ENCODE assay signal across 11 cellular contexts in genomic region chr20:2133318-2134183, GRCh38. TPM values are rescaled to one million over a fixed set of nuclear protein-coding genes. Genes with fewer than 3 reads are reported as not detected.
DNase-seq lines count a peak whose midpoint lies in the region; ATAC-seq, FAIRE-seq and TF ChIP-seq lines count a peak whose summit lies in the region.
"Had no signal": no experiment of that assay in that cellular context is flagged by ENCODE, and none has a peak within 500 bp of the region (broad histone marks: within the 10 kb centered on the region; RNA-seq: fewer than 3 reads in every experiment).

No MANE protein-coding gene starts in this region.

- H3K27ac ChIP-seq in H1 (ENCODE audit: low read depth, low read length), result no peak overlapping the region

- CTCF ChIA-PET in AG04449 (lab: Yijun Ruan, JAX) (no interaction called here), H1 (lab: Charles Lee; ENCODE audit: partially characterized antibody) (interaction anchor here (0.6 to 3.5 kb wide), 5 partner anchors 9 to 45 kb away, joined by 3 to 20 read pairs (median 4); no protein-coding TSS in a partner anchor)

- 0 out of 2 replicates have a peak overlapping the region, but pooled peaks have one; percentile 15 for H2AK5ac ChIP-seq in H1 (ENCODE audit: low read depth, low read length)

- H3K9me3 ChIP-seq in H1 (ENCODE audit: insufficient read depth in 2 of 2, low read depth in 1 of 2, low read length in 1 of 2), result no peaks in the 10 kb centered on the region

- POLR2A ChIA-PET in AG04449 (lab: Yijun Ruan, JAX), result interaction anchor here (1.0 kb wide), 1 partner anchor 31 kb away, joined by 3 read pairs; no protein-coding TSS in a partner anchor
- POLR2A ChIA-PET in H1 (lab: Charles Lee; ENCODE audit: partially characterized antibody), result interaction anchor here (0.6 to 1.3 kb wide), 3 partner anchors 17 to 1140 kb away, joined by 3 to 5 read pairs (median 3); no protein-coding TSS in a partner anchor

- no peak for TF ChIP-seq CTCF in AG04449 (IDR thresholded peaks at IDR 0.05; ENCODE audit: insufficient read depth, low read length, missing control alignments)
- TF ChIP-seq CTCF in H1 (IDR thresholded peaks at IDR 0.05; ENCODE audit: control extremely low read depth in 1 of 3, insufficient read depth in 1 of 3, low read depth in 1 of 3, low read length in 3 of 3), result no peak

- peaks cover 18% of the 10 kb centered on the region for H3K4me1 Mint-ChIP-seq in activated T-helper 2 cell treated with anti-CD3 and anti-CD28 coated beads, Interferon-gamma antibody, Interleukin-2, Interleukin-4, amounts not matched to agents 10 μg/mL and 5 μg/mL and 100 μg/mL, durations not matched to agents 14 hours and 24 hours and 36 hours (ENCODE audit: low read depth)

- no peaks in the 10 kb centered on the region; a peak in 2 of 8 replicates for H3K36me3 ChIP-seq in H1 (ENCODE audit: control insufficient read depth in 2 of 4, insufficient read depth in 4 of 4, low read length in 3 of 4)

- ATAC-seq in GM21786 (IDR thresholded peaks at IDR 0.05; ENCODE audit: unreplicated experiment), result no peak

- peaks cover 22% of the 10 kb centered on the region for H3K79me1 ChIP-seq in H1 (ENCODE audit: low read depth, low read length)

- no peak for TF ChIP-seq POLR2A in H1 (IDR thresholded peaks at IDR 0.05; ENCODE audit: control extremely low read depth in 1 of 2, low read depth in 2 of 2, low read length in 2 of 2)

- H3K56ac ChIP-seq in H1 (replicated peaks; ENCODE audit: insufficient read length, low read depth, low read length), result no peak overlapping the region

- no peak for TF ChIP-seq EP300 in H1 (IDR thresholded peaks at IDR 0.05; ENCODE audit: borderline replicate concordance in 1 of 2, low read depth in 2 of 2, low read length in 2 of 2)

- no peak for FAIRE-seq in H1 (lab: Jason Lieb, UNC)

- H3K4me3 Mint-ChIP-seq in activated T-helper 2 cell treated with anti-CD3 and anti-CD28 coated beads, Interferon-gamma antibody, Interleukin-2, Interleukin-4, amounts not matched to agents 10 μg/mL and 5 μg/mL and 100 μg/mL, durations not matched to agents 14 hours and 24 hours and 36 hours (ENCODE audit: low read depth), result no peak overlapping the region

- H4K8ac ChIP-seq in H1 (ENCODE audit: extremely low read depth, insufficient read depth, low read length), result no peak overlapping the region

- H2AFZ ChIP-seq in H1 (ENCODE audit: low read length), result no peak overlapping the region

- H2BK5ac ChIP-seq in H1 (ENCODE audit: low read depth, low read length), result no peak overlapping the region

- no peak overlapping the region for H2BK15ac ChIP-seq in H1 (ENCODE audit: low read length)

- H3K4me2 ChIP-seq in H1 (ENCODE audit: insufficient read depth in 1 of 2, low read depth in 2 of 2, low read length in 2 of 2), result no peak overlapping the region

- TF ChIP-seq RAD21 in H1 (IDR thresholded peaks at IDR 0.05 in 1 of 2, conservative IDR thresholded peaks at IDR 0.05 in 1 of 2; ENCODE audit: low read depth in 2 of 2, low read length in 2 of 2), result no peak

- peaks cover 0 to 66% of the 10 kb centered on the region in 2 experiments; a peak in 2 of 4 replicates for H3K79me2 ChIP-seq in H1 (ENCODE audit: control insufficient read depth in 1 of 2, insufficient read depth in 2 of 2, low read length in 2 of 2)

- no peaks in the 10 kb centered on the region for H3K36me3 Mint-ChIP-seq in activated T-helper 2 cell treated with anti-CD3 and anti-CD28 coated beads, Interferon-gamma antibody, Interleukin-2, Interleukin-4, amounts not matched to agents 10 μg/mL and 5 μg/mL and 100 μg/mL, durations not matched to agents 14 hours and 24 hours and 36 hours (ENCODE audit: low read depth)

- no peaks in the 10 kb centered on the region for H3K27me3 ChIP-seq in H1 (replicated peaks in 1 of 4; ENCODE audit: control insufficient read depth in 3 of 4, extremely low read depth in 1 of 4, insufficient read depth in 3 of 4, low read length in 3 of 4)

- H3K9ac ChIP-seq in H1 (replicated peaks in 1 of 4; ENCODE audit: extremely low read depth in 1 of 4, low read depth in 3 of 4, low read length in 3 of 4), result no peak overlapping the region

- H3K23ac ChIP-seq in H1 (ENCODE audit: insufficient read length), result no peak overlapping the region

- intact Hi-C loops in activated T-helper 2 cell treated with anti-CD3 and anti-CD28 coated beads, Interferon-gamma antibody, Interleukin-2, Interleukin-4, amounts not matched to agents 10 μg/mL and 5 μg/mL and 100 μg/mL, durations not matched to agents 14 hours and 24 hours and 36 hours (cut with micrococcal nuclease), result no loop called here

- no peak overlapping the region for H3K14ac ChIP-seq in H1 (ENCODE audit: insufficient read length)

- H3K4me3 ChIP-seq in AG04449 (ENCODE audit: low read depth, low read length), result no peak overlapping the region
- H3K4me3 ChIP-seq in H1 (ENCODE audit: extremely low read depth in 1 of 4, insufficient read depth in 2 of 4, low read depth in 3 of 4, low read length in 4 of 4), result no peak overlapping the region

- no peaks in the 10 kb centered on the region for H3K23me2 ChIP-seq in H1 (ENCODE audit: low read depth, low read length)

- DNase-seq in AG04449 (ENCODE audit: low read depth, low spot score), result peak; percentile 65
- DNase-seq in LHCN-M2 (ENCODE audit: low read depth), result peak; percentile 66
- DNase-seq in H1 (ENCODE audit: low read depth in 1 of 2, low spot score in 2 of 2), result no peak
- peak; percentile 56 for DNase-seq in myocyte (ENCODE audit: low read depth)
- no peak for DNase-seq in activated T-helper 2 cell treated with anti-CD3 and anti-CD28 coated beads, Interferon-gamma antibody, Interleukin-2, Interleukin-4, amounts not matched to agents 10 μg/mL and 5 μg/mL and 100 μg/mL, durations not matched to agents 14 hours and 24 hours and 36 hours (ENCODE audit: low spot score)
- DNase-seq in HPDE6-E6E7 (ENCODE audit: extremely low spot score), result no peak
- no peak for DNase-seq in D341Med (ENCODE audit: low spot score)
- DNase-seq: activated CD4-positive, CD25-positive, alpha-beta regulatory T cell treated with anti-CD3 and anti-CD28 coated beads, Interleukin-2, amount 50 U/mL, for 72 hours; GOT3; MM.1S had no signal

- H2BK20ac ChIP-seq in H1 (ENCODE audit: low read length), result no peak overlapping the region

- no peaks in the 10 kb centered on the region for H3K27me3 Mint-ChIP-seq in activated T-helper 2 cell treated with anti-CD3 and anti-CD28 coated beads, Interferon-gamma antibody, Interleukin-2, Interleukin-4, amounts not matched to agents 10 μg/mL and 5 μg/mL and 100 μg/mL, durations not matched to agents 14 hours and 24 hours and 36 hours (ENCODE audit: low read depth)

- no peak overlapping the region for H4K91ac ChIP-seq in H1 (replicated peaks; ENCODE audit: insufficient read length, low read length)

- H3K27ac Mint-ChIP-seq in activated T-helper 2 cell treated with anti-CD3 and anti-CD28 coated beads, Interferon-gamma antibody, Interleukin-2, Interleukin-4, amounts not matched to agents 10 μg/mL and 5 μg/mL and 100 μg/mL, durations not matched to agents 14 hours and 24 hours and 36 hours, result no peak overlapping the region

- H3K4ac ChIP-seq in H1 (replicated peaks; ENCODE audit: insufficient read length, low read depth, low read length), result no peak overlapping the region

- peaks cover 2 to 19% (median 10%) of the 10 kb centered on the region in 4 experiments for H3K4me1 ChIP-seq in H1 (replicated peaks in 1 of 4; ENCODE audit: control insufficient read depth in 3 of 4, insufficient read depth in 4 of 4, low read length in 3 of 4)

- H4K5ac ChIP-seq in H1 (ENCODE audit: insufficient read length, low read depth, low read length), result no peak overlapping the region

- peaks cover 16 to 36% of the 10 kb centered on the region in 2 experiments for H4K20me1 ChIP-seq in H1 (replicated peaks in 1 of 2; ENCODE audit: control insufficient read depth in 1 of 2, insufficient read depth in 2 of 2, low read length in 2 of 2)

- H3K18ac ChIP-seq in H1 (ENCODE audit: extremely low read depth, low read length), result no peak overlapping the region

- no peak overlapping the region for H2BK120ac ChIP-seq in H1 (replicated peaks; ENCODE audit: low read depth, low read length)

- no peaks in the 10 kb centered on the region for H3K9me3 Mint-ChIP-seq in activated T-helper 2 cell treated with anti-CD3 and anti-CD28 coated beads, Interferon-gamma antibody, Interleukin-2, Interleukin-4, amounts not matched to agents 10 μg/mL and 5 μg/mL and 100 μg/mL, durations not matched to agents 14 hours and 24 hours and 36 hours

- no peak overlapping the region for H2BK12ac ChIP-seq in H1 (ENCODE audit: low read depth, low read length)

- WGBS in H1 (ENCODE audit: extremely low coverage in 1 of 2, insufficient coverage in 1 of 2, insufficient read length in 1 of 2, insufficient replicate concordance in 2 of 2, low coverage in 1 of 2, low lambda C conversion rate in 2 of 2, missing lambda C conversion rate in 1 of 2), 2 experiments, result 79% methylated on average over 9 of the region's 9 CpGs; no CpG with 5 or more reads in 1 of the 2 experiments

TF ChIP-seq in H1, 55 proteins besides CTCF, POLR2A, EP300 and RAD21 (continues in another document):
- TF ChIP-seq CREB1 (IDR thresholded peaks at IDR 0.05) (no peak), RBBP5 (IDR thresholded peaks at IDR 0.05; ENCODE audit: borderline replicate concordance, low read depth, low read length) (no peak), TBP (IDR thresholded peaks at IDR 0.05; ENCODE audit: low read depth, low read length) (no peak), SUZ12 (IDR thresholded peaks at IDR 0.05; ENCODE audit: low read length) (no peak), PHF8 (conservative IDR thresholded peaks at IDR 0.05; ENCODE audit: low read depth, low read length) (no peak), BACH1 (IDR thresholded peaks at IDR 0.05; ENCODE audit: low read length) (no peak), NANOG (IDR thresholded peaks at IDR 0.05; ENCODE audit: insufficient read depth, low read depth, low read length, poor library complexity, severe bottlenecking) (no peak), FOSL1 (IDR thresholded peaks at IDR 0.05; ENCODE audit: insufficient read depth, low read depth, low read length) (no peak)

RNA-seq across cellular contexts. Expression of gene STK35, which starts 31.9 kb away (rescaled TPM):
- total RNA-seq in LHCN-M2 (2014; rRNA removed) (16.4 and 16.6 TPM in 2 replicates), myocyte (10.5 and 10.8 TPM in 2 replicates)
- polyA plus RNA-seq in LHCN-M2 (2012), result 5.3 TPM
- total RNA-seq in H1 (2021; fragmentation: NEBNext Ultra II Directional; extraction: Animal tissue kit (Norgen Biotek cat#: 25700)), result 45.0 and 47.3 TPM in 2 replicates
- 24.9 and 26.8 TPM in 2 replicates for polyA plus RNA-seq in H1 (2011; rRNA removed)
- polyA plus RNA-seq in H1 (2011; cell fraction: cytosol; rRNA removed), result 19.2 TPM
- 21.3 TPM for polyA plus RNA-seq in H1 (2011; cell fraction: nucleus; rRNA removed)
- 21.0 to 22.9 TPM (median 22.4 TPM) in 4 replicates for polyA plus RNA-seq in H1 (2012, experiment 1 of 2)
- polyA plus RNA-seq in H1 (2012, experiment 2 of 2), result 28.1 TPM
- 22.1 TPM for polyA plus RNA-seq in H1 (2013, experiment 1 of 2)
- polyA plus RNA-seq in H1 (2013, experiment 2 of 2), result 22.8 TPM
- 41.9 and 52.8 TPM in 2 replicates for polyA minus RNA-seq in H1 (2011; rRNA and poly(A)+ RNA removed)
- polyA minus RNA-seq in H1 (2011; cell fraction: cytosol; rRNA and poly(A)+ RNA removed), result 25.0 TPM
- polyA minus RNA-seq in H1 (2011; cell fraction: nucleus; rRNA and poly(A)+ RNA removed), result 17.1 TPM
- 5.7 TPM for polyA plus RNA-seq in myocyte (2012)
- total RNA-seq in activated T-helper 2 cell treated with anti-CD3 and anti-CD28 coated beads, Interferon-gamma antibody, Interleukin-2, Interleukin-4, amounts not matched to agents 10 μg/mL and 5 μg/mL and 100 μg/mL, durations not matched to agents 14 hours and 24 hours and 36 hours, result 18.9 and 20.4 TPM in 2 replicates

Comparison
In these comparisons a context has a peak if more than half of its experiments do, and no peak if none do; other contexts are left out.
1. DNase-seq: peak in AG04449 (single experiment), LHCN-M2 (single experiment) and myocyte (single experiment); none in H1 (0 of 2), activated T-helper 2 cell treated with anti-CD3 and anti-CD28 coated beads, Interferon-gamma antibody, Interleukin-2, Interleukin-4, amounts not matched to agents 10 μg/mL and 5 μg/mL and 100 μg/mL, durations not matched to agents 14 hours and 24 hours and 36 hours (single experiment), HPDE6-E6E7 (single experiment) and D341Med (single experiment).